In genomic region chr4:175048111-175048784, GRCh38 we compare ENCODE assay signal across 26 cellular contexts.
"Had no signal": no experiment of that assay in that cellular context is flagged by ENCODE, and none has a peak within 500 bp of the region (broad histone marks: within the 10 kb centered on the region; RNA-seq: fewer than 3 reads in every experiment).

No MANE protein-coding gene starts in this region.

- H3K9me3 ChIP-seq: ascending aorta, colonic mucosa, gastroesophageal sphincter had no signal

- H3K4me1 ChIP-seq: ascending aorta, breast epithelium, colonic mucosa, esophagus squamous epithelium, gastroesophageal sphincter, heart right ventricle had no signal

- DNase-seq: activated CD4-positive, alpha-beta memory T cell treated with anti-CD3 and anti-CD28 coated beads, Interleukin-2, amount 10 ng/mL, durations not matched to agents 7 days and 5 days; activated CD4-positive, alpha-beta T cell treated with anti-CD3 and anti-CD28 coated beads for 36 hours; activated CD4-positive, alpha-beta T cell treated with anti-CD3 and anti-CD28 coated beads, Interleukin-2, amount 10 ng/mL, durations not matched to agents 24 days and 14 days; activated CD4-positive, CD25-positive, alpha-beta regulatory T cell; activated CD4-positive, CD25-positive, alpha-beta regulatory T cell treated with anti-CD3 and anti-CD28 coated beads, Interleukin-2, amount 50 U/mL, for 72 hours; activated CD8-positive, alpha-beta memory T cell treated with anti-CD3 and anti-CD28 coated beads, Interleukin-2, amount 50 U/mL, for 48 hours; activated gamma-delta T cell; activated naive CD4-positive, alpha-beta T cell; activated naive CD4-positive, alpha-beta T cell treated with anti-CD3 and anti-CD28 coated beads, Interleukin-2, amount 10 ng/mL, durations not matched to agents 7 days and 5 days; activated naive CD8-positive, alpha-beta T cell treated with anti-CD3 and anti-CD28 coated beads, Interleukin-2, amount 10 ng/mL, durations not matched to agents 7 days and 5 days; activated T-cell treated with anti-CD3 and anti-CD28 coated beads for 4 hours; activated T-cell treated with anti-CD3 and anti-CD28 coated beads, Interleukin-2, amount 50 U/mL, for 24 hours; activated T-cell treated with anti-CD3 and anti-CD28 coated beads, Interleukin-2, amount 50 U/mL, for 72 hours; central memory CD4-positive, alpha-beta T cell; cerebellar nuclear complex; colonic mucosa; effector CD8-positive, alpha-beta T cell; esophagus squamous epithelium; foreskin melanocyte; heart right ventricle had no signal

- H3K79me2 ChIP-seq: hepatocyte had no signal

- H3K36me3 ChIP-seq: ascending aorta, breast epithelium, cardiac muscle cell, colonic mucosa, esophagus squamous epithelium, gastroesophageal sphincter, heart right ventricle had no signal

- H2AFZ ChIP-seq: hepatocyte had no signal

- H3K27me3 ChIP-seq: ascending aorta, breast epithelium, cardiac muscle cell, colonic mucosa, esophagus squamous epithelium, gastroesophageal sphincter, heart right ventricle, hepatocyte had no signal

- H3K4me2 ChIP-seq: hepatocyte had no signal

- H3K4me3 ChIP-seq: ascending aorta, breast epithelium, cardiac muscle cell, colonic mucosa, esophagus squamous epithelium, gastroesophageal sphincter, heart right ventricle, hepatocyte had no signal

- H3K27ac ChIP-seq: ascending aorta, breast epithelium, cardiac muscle cell, colonic mucosa, epithelial cell of prostate, esophagus squamous epithelium, gastroesophageal sphincter, heart right ventricle, hepatocyte had no signal
